ENCODE assay signal across 1 cellular context in the genomic region with DNA sequence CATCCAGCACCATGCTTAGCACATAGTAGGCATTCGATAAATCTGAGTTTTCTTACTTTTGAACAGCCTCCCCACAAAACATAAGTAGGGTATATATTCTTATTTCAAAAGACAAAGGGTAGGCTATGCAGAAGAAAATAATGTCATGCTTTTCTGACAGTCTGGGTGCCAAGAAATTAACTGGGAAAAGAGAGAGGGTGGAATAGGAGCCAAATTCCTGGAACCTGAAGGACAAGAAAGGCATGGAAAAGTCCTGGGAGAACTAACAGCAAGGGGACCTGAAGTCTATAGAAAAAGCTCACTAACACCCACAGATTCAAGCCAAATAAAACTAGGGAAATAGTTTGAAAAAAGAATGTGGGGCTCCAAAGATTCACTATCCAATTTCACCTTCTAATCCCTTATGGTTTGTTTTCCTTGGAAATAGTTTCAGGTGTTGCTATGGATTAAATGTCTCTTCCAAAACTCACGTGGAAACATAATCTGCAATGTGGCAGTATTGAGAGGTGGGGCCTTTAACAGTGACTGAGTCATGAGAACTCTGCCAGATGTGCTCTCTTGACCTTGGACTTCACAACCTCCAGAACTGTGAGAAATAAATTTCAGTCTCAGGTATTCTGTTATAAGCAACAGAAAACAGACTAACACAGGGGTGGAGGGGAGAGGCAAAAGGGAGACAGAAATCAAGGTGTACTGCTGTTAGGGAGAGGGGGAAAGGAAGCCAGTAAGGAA.
TF ChIP-seq lines count a peak whose summit lies in the region.

No MANE protein-coding gene starts in this region.

TF ChIP-seq in A549, 52 proteins besides CTCF, POLR2A, EP300 and RAD21 (continued from another document):
- TF ChIP-seq PBX3 (IDR thresholded peaks at IDR 0.05) (no peak), ZFP36 (IDR thresholded peaks at IDR 0.05; ENCODE audit: borderline replicate concordance, partially characterized antibody) (no peak), CBX8 (IDR thresholded peaks at IDR 0.05) (no peak), RCOR1 (IDR thresholded peaks at IDR 0.05; ENCODE audit: low read depth, low read length) (no peak)
